Comparison of ENCODE assay signal across 8 cellular contexts in the genomic region with DNA sequence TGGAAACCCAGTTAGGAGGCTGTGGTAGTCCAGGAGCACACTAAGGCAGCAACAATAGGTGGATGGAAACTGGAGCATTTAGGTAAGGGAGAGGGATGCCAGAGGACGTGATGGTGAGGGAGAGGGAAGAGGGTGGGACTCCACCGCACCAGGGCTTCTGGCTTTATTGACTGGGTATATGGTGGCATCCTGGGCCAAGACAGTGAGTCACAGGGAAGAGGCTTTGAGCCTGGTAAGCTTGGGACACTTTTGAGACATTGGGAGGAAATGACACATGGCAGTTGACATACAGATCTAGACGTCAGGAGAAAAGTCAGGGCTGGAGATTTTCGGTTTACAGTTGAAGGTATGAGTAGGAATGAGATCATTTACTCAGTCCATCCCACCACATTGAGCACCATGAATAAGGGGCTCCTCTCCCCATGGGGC. TPM values are rescaled to one million over a fixed set of nuclear protein-coding genes. Genes with fewer than 3 reads are reported as not detected.
DNase-seq lines count a peak whose midpoint lies in the region; ATAC-seq, FAIRE-seq and TF ChIP-seq lines count a peak whose summit lies in the region.

No MANE protein-coding gene starts in this region.

- 9% methylated on average over 4 of the region's 4 CpGs for WGBS in smooth muscle cell (ENCODE audit: low lambda C conversion rate)
- WGBS in hepatocyte (ENCODE audit: low lambda C conversion rate, missing lambda C conversion rate): 86% methylated on average over 4 of the region's 4 CpGs

- H3F3A ChIP-seq in smooth muscle cell (ENCODE audit: low read depth): peaks cover 12% of the 10 kb centered on the region

- H3K36me3 ChIP-seq in smooth muscle cell (ENCODE audit: low read depth) (peaks cover 6% of the 10 kb centered on the region), hepatocyte (replicated peaks; ENCODE audit: insufficient read depth, low read depth) (no peaks in the 10 kb centered on the region)

- peak overlapping the region; percentile 97 for H3K9ac ChIP-seq in smooth muscle cell (ENCODE audit: low read depth)

- H3K79me2 ChIP-seq in smooth muscle cell (ENCODE audit: low read depth): no peaks in the 10 kb centered on the region
- H3K79me2 ChIP-seq in hepatocyte: no peaks in the 10 kb centered on the region

- TF ChIP-seq CTCF in cardiac fibroblast (IDR thresholded peaks at IDR 0.05; ENCODE audit: low read depth, low read length) (no peak), smooth muscle cell (IDR thresholded peaks at IDR 0.05; ENCODE audit: borderline replicate concordance, insufficient read depth, poor library complexity, severe bottlenecking) (no peak), hepatocyte (IDR thresholded peaks at IDR 0.05; ENCODE audit: poor library complexity) (no peak)

- peak overlapping the region in 1 of 2 donors; percentile 11 for H3K4me3 ChIP-seq in cardiac fibroblast (replicated peaks in 1 of 2; ENCODE audit: low read depth in 2 of 2, low read length in 2 of 2)
- H3K4me3 ChIP-seq in smooth muscle cell: no peak overlapping the region
- no peak overlapping the region for H3K4me3 ChIP-seq in hepatocyte

- peak overlapping the region; percentile 81 for H3K4me2 ChIP-seq in smooth muscle cell
- H3K4me2 ChIP-seq in hepatocyte: no peak overlapping the region

- H3K4me1 ChIP-seq in smooth muscle cell (ENCODE audit: low read depth): peaks cover 5% of the 10 kb centered on the region
- H3K4me1 ChIP-seq in hepatocyte (ENCODE audit: insufficient read depth): no peaks in the 10 kb centered on the region

- H3K27me3 ChIP-seq in smooth muscle cell (ENCODE audit: low read depth) (no peaks in the 10 kb centered on the region), hepatocyte (no peaks in the 10 kb centered on the region)

- no peak overlapping the region for H2AFZ ChIP-seq in smooth muscle cell (ENCODE audit: low read depth)
- no peak overlapping the region for H2AFZ ChIP-seq in hepatocyte

- H3K9me2 ChIP-seq in hepatocyte (replicated peaks; ENCODE audit: insufficient read depth): no peaks in the 10 kb centered on the region

- H4K20me1 ChIP-seq in smooth muscle cell (ENCODE audit: low read depth): no peaks in the 10 kb centered on the region
- H4K20me1 ChIP-seq in hepatocyte (ENCODE audit: insufficient read depth, poor library complexity, severe bottlenecking): no peaks in the 10 kb centered on the region

- DNase-seq in GM03348 (ENCODE audit: low spot score): peak; percentile 53
- DNase-seq in RCC 7860 (ENCODE audit: low spot score): peak; percentile 99
- peak; percentile 71 to 98 for DNase-seq in cardiac fibroblast (ENCODE audit: low read depth in 2 of 2)
- no peak for DNase-seq in smooth muscle cell (lab: John Stamatoyannopoulos, UW; ENCODE audit: unreplicated experiment)
- no peak for DNase-seq in NCI-H2227 treated with DMSO at 0.1 percent for 48 hours (lab: John Stamatoyannopoulos, UW)
- DNase-seq in hepatocyte (ENCODE audit: low spot score): no peak
- no peak for DNase-seq in frontal cortex (ENCODE audit: low spot score in 2 of 2)

- ATAC-seq in GM21737 (IDR thresholded peaks at IDR 0.05; ENCODE audit: unreplicated experiment): no peak

- H3K9me3 ChIP-seq in smooth muscle cell (replicated peaks; ENCODE audit: low read depth) (no peaks in the 10 kb centered on the region), hepatocyte (ENCODE audit: low read depth) (no peaks in the 10 kb centered on the region)

- FAIRE-seq in RCC 7860 (lab: Jason Lieb, UNC) (peak; percentile 86), frontal cortex (lab: Jason Lieb, UNC) (no peak)

- H3K27ac ChIP-seq in smooth muscle cell (ENCODE audit: low read depth) (peak overlapping the region; percentile 100), hepatocyte (no peak overlapping the region)

RNA-seq across cellular contexts. Expression of gene NT5E, which starts 14.9 kb away (rescaled TPM):
- total RNA-seq in smooth muscle cell (124 and 137 TPM in 2 replicates), hepatocyte (1.7 and 3.0 TPM in 2 replicates), frontal cortex (8.2 TPM)
- polyA plus RNA-seq in smooth muscle cell (72.8 and 88.6 TPM in 2 replicates), hepatocyte (1.8 and 2.0 TPM in 2 replicates)

Comparison
In these comparisons a context has a peak if more than half of its experiments do, and no peak if none do; other contexts are left out.
1. DNase-seq: peak in GM03348 (single experiment), RCC 7860 (single experiment) and cardiac fibroblast (2 of 2); none in smooth muscle cell (single experiment), NCI-H2227 treated with DMSO at 0.1 percent for 48 hours (single experiment), hepatocyte (single experiment) and frontal cortex (0 of 2).
2. RNA of gene NT5E, which starts 14.9 kb away (total RNA-seq): 124 to 137 TPM in smooth muscle cell; 8.2 TPM in frontal cortex (single experiment) and 1.7 to 3.0 TPM in hepatocyte; every median in the first group is over 10 times any median in the second.